In genomic region chr4:125828316-125828715, GRCh38 we compare ENCODE assay signal across 1 cellular context.
TF ChIP-seq lines count a peak whose summit lies in the region.

No MANE protein-coding gene starts in this region.

TF ChIP-seq in GM12878, 131 proteins besides CTCF, POLR2A, EP300 and RAD21:
- TF ChIP-seq ZNF592 (IDR thresholded peaks at IDR 0.05) = no peak
- TF ChIP-seq HSF1 (IDR thresholded peaks at IDR 0.05; ENCODE audit: low read depth, low read length) = 0 out of 2 replicates have a peak, but pooled peaks have one; percentile 44
- TF ChIP-seq HDAC6 (IDR thresholded peaks at IDR 0.05; ENCODE audit: unreplicated experiment) = no peak
